In genomic region chr3:143002727-143003126, GRCh38 we compare ENCODE assay signal across 9 cellular contexts. TPM values are rescaled to one million over a fixed set of nuclear protein-coding genes. Genes with fewer than 3 reads are reported as not detected.
DNase-seq lines count a peak whose midpoint lies in the region; TF ChIP-seq lines count a peak whose summit lies in the region.
"Had no signal": no experiment of that assay in that cellular context is flagged by ENCODE, and none has a peak within 500 bp of the region (broad histone marks: within the 10 kb centered on the region; RNA-seq: fewer than 3 reads in every experiment).

No MANE protein-coding gene starts in this region.

- H3K27me3 ChIP-seq in A673 (replicated peaks; ENCODE audit: insufficient read depth, low read depth, low read length, poor library complexity) (no peaks in the 10 kb centered on the region), brain microvascular endothelial cell (replicated peaks) (no peaks in the 10 kb centered on the region), mucosa of rectum (ENCODE audit: control insufficient read depth in 2 of 2, insufficient read depth in 2 of 2, low read length in 2 of 2) (no peaks in the 10 kb centered on the region)

- H3K4me1 ChIP-seq in A673 (ENCODE audit: insufficient read depth, low read length, poor library complexity, severe bottlenecking) (peaks cover 6% of the 10 kb centered on the region), mucosa of rectum (ENCODE audit: control insufficient read depth in 2 of 2, insufficient read depth in 2 of 2, low read length in 2 of 2) (peaks cover 4 to 15% of the 10 kb centered on the region in 2 donors)

- H3K27ac ChIP-seq in A673 (ENCODE audit: low read depth, low read length, poor library complexity, severe bottlenecking) = peak overlapping the region; percentile 95
- H3K27ac ChIP-seq in brain microvascular endothelial cell = peak overlapping the region; percentile 95
- H3K27ac ChIP-seq in mucosa of rectum (ENCODE audit: low read depth in 2 of 2, low read length in 2 of 2) = no peak overlapping the region

- H3K4me3 ChIP-seq in A673 (ENCODE audit: low read depth, low read length, poor library complexity, severe bottlenecking) = peak overlapping the region; percentile 85
- H3K4me3 ChIP-seq in brain microvascular endothelial cell (ENCODE audit: low read depth, low read length) = peak overlapping the region; percentile 98
- peak overlapping the region; percentile 78 to 94 for H3K4me3 ChIP-seq in mucosa of rectum (ENCODE audit: low read length in 2 of 2)

- BruUV-seq in A673 (replicated peaks; lab: Mats Ljungman, UMichigan) = no TSS peak

- intact Hi-C loops in A673 (cut with micrococcal nuclease; ENCODE audit: unreplicated experiment) = loop anchor here (5.0 kb wide), 1 partner anchor 425 kb away; the partner anchor contains the start of gene ATR

- H3K36me3 ChIP-seq in A673 (ENCODE audit: insufficient read depth, low read length, poor library complexity, severe bottlenecking) (peaks cover 4% of the 10 kb centered on the region), brain microvascular endothelial cell (replicated peaks) (no peaks in the 10 kb centered on the region), mucosa of rectum (ENCODE audit: control insufficient read depth in 2 of 2, insufficient read depth in 2 of 2, low read length in 2 of 2) (no peaks in the 10 kb centered on the region)

- TF ChIP-seq CTCF in A673 (conservative IDR thresholded peaks at IDR 0.05; ENCODE audit: low read depth, low read length) = no peak
- TF ChIP-seq CTCF in brain microvascular endothelial cell (IDR thresholded peaks at IDR 0.05; ENCODE audit: low read depth, low read length, missing control alignments) = no peak

- H3K9me3 ChIP-seq in A673 (ENCODE audit: low read depth, low read length, poor library complexity, severe bottlenecking) (no peaks in the 10 kb centered on the region), mucosa of rectum (ENCODE audit: control insufficient read depth in 2 of 2, low read length in 2 of 2) (no peaks in the 10 kb centered on the region)

- POLR2A ChIA-PET in A673 (lab: Charles Lee; ENCODE audit: low non-redundant PET) = no interaction called here

- in situ Hi-C loops in brain microvascular endothelial cell (cut with HindIII; ENCODE audit: low pct_ligation_motif_present, low sequenced_read_pairs) = loop anchor here (25.0 kb wide), 1 partner anchor 415 kb away; the partner anchor contains the start of genes ATR and PLS1

- H3K9ac ChIP-seq in mucosa of rectum (ENCODE audit: low read depth in 1 of 2, low read length in 2 of 2) = peak overlapping the region; percentile 90 to 97

- DNase-seq in A673 (ENCODE audit: low spot score) = no peak
- DNase-seq in HT1080 (ENCODE audit: low read depth) = peak; percentile 9
- no peak for DNase-seq in brain microvascular endothelial cell
- DNase-seq in NCI-H2227 (lab: John Stamatoyannopoulos, UW; ENCODE audit: unreplicated experiment) = no peak
- DNase-seq in activated gamma-delta T cell treated with Interleukin-2 at 50 U/mL for 16 hours = no peak
- DNase-seq in C1 segment of cervical spinal cord (lab: John Stamatoyannopoulos, UW) = no peak
- no peak for DNase-seq in inferior parietal cortex (ENCODE audit: extremely low spot score)
- DNase-seq: NCI-H774 had no signal

- CTCF ChIA-PET in A673 (lab: Charles Lee) = interaction anchor here (0.8 kb wide), 1 partner anchor 173 kb away, joined by 3 read pairs; no protein-coding TSS in a partner anchor

RNA-seq across cellular contexts. Expression of gene U2SURP, which starts 1.4 kb away (rescaled TPM):
- 164 and 165 TPM in 2 replicates for total RNA-seq in A673 (2021)
- total RNA-seq in HT1080 (2014; rRNA removed; shearing (Covaris generic)) = 96.0 and 124 TPM in 2 replicates
- 67.2 and 90.0 TPM in 2 replicates for polyA plus RNA-seq in HT1080 (2015; cell fraction: cytosol; rRNA removed)
- 383 and 410 TPM in 2 replicates for polyA plus RNA-seq in HT1080 (2015; cell fraction: nucleus; rRNA removed)

RNA-seq across cellular contexts. Expression of gene PAQR9, which starts 39.3 kb away (rescaled TPM):
- 0.19 and 0.28 TPM in 2 replicates for total RNA-seq in A673 (2021)
- 0.03 TPM in 1 of 2 replicates, not detected in the other for total RNA-seq in HT1080 (2014; rRNA removed; shearing (Covaris generic))
- polyA plus RNA-seq in HT1080 (2015; cell fraction: cytosol; rRNA removed) = 0.17 and 0.24 TPM in 2 replicates
- polyA plus RNA-seq in HT1080 (2015; cell fraction: nucleus; rRNA removed) = 0.12 and 0.32 TPM in 2 replicates

Comparison
In these comparisons a context has a peak if more than half of its experiments do, and no peak if none do; other contexts are left out.
1. H3K27ac ChIP-seq: peak in A673 (single experiment) and brain microvascular endothelial cell (single experiment); none in mucosa of rectum (0 of 2).
2. Peak in every context shown above with its lines, with median percentiles within 50 percentile points of each other: H3K4me3 ChIP-seq.